8 cellular contexts compared by ENCODE assay signal in genomic region chr4:70902577-70903281, GRCh38. TPM values are rescaled to one million over a fixed set of nuclear protein-coding genes. Genes with fewer than 3 reads are reported as not detected.
DNase-seq lines count a peak whose midpoint lies in the region; ATAC-seq and TF ChIP-seq lines count a peak whose summit lies in the region.

No MANE protein-coding gene starts in this region.

- peak overlapping the region; percentile 66 for H3K27ac ChIP-seq in urinary bladder (ENCODE audit: low read depth)

- no peaks in the 10 kb centered on the region for H3K4me1 ChIP-seq in urinary bladder (ENCODE audit: insufficient read depth)

- WGBS in urinary bladder, result 1% methylated on average over 48 of the region's 48 CpGs

- peak; percentile 80 for DNase-seq in GM03348 (ENCODE audit: low spot score)
- peak; percentile 67 for DNase-seq in GM20000 (ENCODE audit: low spot score)
- peak; percentile 64 for DNase-seq in UCSD-AML1 (lab: John Stamatoyannopoulos, UW; ENCODE audit: unreplicated experiment)
- peak; percentile 29 for DNase-seq in epidermal melanocyte (ENCODE audit: insufficient read length, low spot score)
- peak; percentile 23 for DNase-seq in mucosa of gallbladder (ENCODE audit: low spot score)
- no peak for DNase-seq in NCI-H2081 treated with DMSO at 0.1 percent for 48 hours (lab: John Stamatoyannopoulos, UW)

- H3K4me3 ChIP-seq in urinary bladder (ENCODE audit: low read depth, low read length), result peak overlapping the region; percentile 74

- peak; percentile 26 for ATAC-seq in HG03558 (IDR thresholded peaks at IDR 0.05; ENCODE audit: extremely low read depth, unreplicated experiment)

- no peak for TF ChIP-seq CTCF in GM20000 (IDR thresholded peaks at IDR 0.05; ENCODE audit: extremely low read depth, missing control alignments)

- H3K36me3 ChIP-seq in urinary bladder (ENCODE audit: insufficient read depth), result peaks cover 2% of the 10 kb centered on the region

RNA-seq across cellular contexts. Expression of gene MOB1B, which starts 0.6 kb away (rescaled TPM):
- total RNA-seq in mucosa of gallbladder (18.6 TPM), urinary bladder (51.5 TPM)
- 8.0 TPM for polyA plus RNA-seq in urinary bladder
